8 cellular contexts compared by ENCODE assay signal in the genomic region with DNA sequence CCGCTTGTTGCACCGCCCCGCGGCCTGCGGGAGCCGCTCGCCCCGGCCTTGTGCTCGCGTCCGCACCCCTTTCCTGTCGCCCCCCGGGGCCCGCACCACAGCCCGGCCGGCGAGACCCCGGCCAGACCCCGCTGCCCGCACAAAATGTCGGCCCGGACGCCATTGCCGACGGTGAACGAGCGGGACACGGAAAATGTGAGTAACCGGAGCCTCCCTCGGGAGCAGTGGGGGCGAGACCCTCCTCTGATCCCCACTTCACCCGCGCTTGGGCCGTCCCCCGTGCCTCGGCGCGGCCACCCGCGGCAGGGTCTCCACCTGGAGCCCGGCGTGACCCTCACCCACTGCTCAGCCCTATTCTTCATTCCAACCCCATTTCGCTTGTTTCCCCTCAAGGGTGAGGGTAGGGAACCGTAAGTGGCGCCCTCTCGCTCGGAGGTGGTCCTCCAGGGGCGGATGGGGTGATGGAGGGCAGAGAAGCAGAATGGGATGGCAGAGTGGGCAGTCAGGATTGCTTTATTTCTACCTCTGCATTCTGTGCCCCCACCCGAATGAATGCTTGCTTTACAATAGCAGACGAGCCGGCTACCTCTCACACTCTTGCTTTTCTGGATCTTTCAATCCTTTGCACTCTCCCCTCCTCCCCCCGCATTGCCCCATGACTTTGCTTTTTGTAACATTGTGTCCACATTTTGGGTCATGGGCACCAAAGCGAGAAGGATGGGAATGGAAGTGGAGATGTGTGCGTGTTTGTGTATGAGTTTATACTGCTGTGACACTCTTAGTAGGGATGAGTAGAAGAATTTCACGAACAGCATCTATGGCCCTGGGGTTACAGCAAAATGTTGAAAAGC. TPM values are rescaled to one million over a fixed set of nuclear protein-coding genes. Genes with fewer than 3 reads are reported as not detected.
A peak's percentile ranks its signal among the peaks of the same experiment; 100 is the strongest.
DNase-seq lines count a peak whose midpoint lies in the region; ATAC-seq, FAIRE-seq and TF ChIP-seq lines count a peak whose summit lies in the region.

No MANE protein-coding gene starts in this region.

- BruUV-seq in IMR-90 (replicated peaks; lab: Mats Ljungman, UMichigan), result no TSS peak

- H3K9me3 ChIP-seq in A549 (peaks cover 2% of the 10 kb centered on the region; the same call in 2 of the 3 replicates), IMR-90 (ENCODE audit: control insufficient read depth, insufficient read depth, low read length) (no peaks in the 10 kb centered on the region; the same call in 1 of the 2 replicates)

- H3K27me3 ChIP-seq in IMR-90 (ENCODE audit: control insufficient read depth, insufficient read depth, low read length) (peaks cover 37% of the 10 kb centered on the region), kidney epithelial cell (ENCODE audit: control insufficient read depth, insufficient read depth, low read length) (no peaks in the 10 kb centered on the region)

- H3K36me3 Mint-ChIP-seq in brain, result peaks cover 7% of the 10 kb centered on the region

- H2AK5ac ChIP-seq in IMR-90 (ENCODE audit: low read depth, low read length), result no peak overlapping the region

- no peak overlapping the region for H3K4ac ChIP-seq in IMR-90 (ENCODE audit: low read depth, low read length)

- H3K27me3 Mint-ChIP-seq in brain, result peaks cover 7% of the 10 kb centered on the region
- peaks cover 69% of the 10 kb centered on the region for H3K27me3 Mint-ChIP-seq in stimulated activated naive CD8-positive, alpha-beta T cell treated with anti-CD3 and anti-CD28 coated beads, Interleukin-15, amount 100 ng/mL, for 72 hours

- H3K9me1 ChIP-seq in IMR-90 (ENCODE audit: insufficient read depth, low read length), result no peaks in the 10 kb centered on the region

- H3K4me3 ChIP-seq in A549 (peak overlapping the region; percentile 67), GM12864 (ENCODE audit: low read depth, low read length) (peak overlapping the region; percentile 85), IMR-90 (ENCODE audit: insufficient read depth, low read depth, low read length) (peak overlapping the region; percentile 44), kidney epithelial cell (ENCODE audit: low read depth, low read length) (peak overlapping the region; percentile 95)

- peak in 1 of 2 experiments; percentile 48; a peak in 3 of 6 replicates for ATAC-seq in A549
- no peak; the same call in none of the 2 replicates for ATAC-seq in IMR-90 (ENCODE audit: low read depth)
- peak; percentile 35 for ATAC-seq in stimulated activated naive CD8-positive, alpha-beta T cell treated with anti-CD3 and anti-CD28 coated beads, Interleukin-15, amount 100 ng/mL, for 72 hours
- no peak for ATAC-seq in GM21825 (IDR thresholded peaks at IDR 0.05; ENCODE audit: unreplicated experiment)

- no peak overlapping the region for H3K14ac ChIP-seq in IMR-90 (replicated peaks; ENCODE audit: low read depth, low read length)

- intact Hi-C loops in IMR-90 (cut with micrococcal nuclease), result loop anchor here (10.0 kb wide), 3 partner anchors 224 to 314 kb away; no protein-coding TSS in a partner anchor

- no peaks in the 10 kb centered on the region for H4K20me1 ChIP-seq in IMR-90 (ENCODE audit: insufficient read depth, low read length)

- no peak overlapping the region for H2BK15ac ChIP-seq in IMR-90 (ENCODE audit: low read depth, low read length)

- H3K4me1 ChIP-seq in A549 (peaks cover 12% of the 10 kb centered on the region; the same call in 2 of the 3 replicates), IMR-90 (ENCODE audit: control insufficient read depth, insufficient read depth, low read length) (peaks cover 2% of the 10 kb centered on the region; the same call in 1 of the 2 replicates)

- H3K4me2 ChIP-seq in A549, result peak overlapping the region; percentile 98
- H3K4me2 ChIP-seq in IMR-90 (ENCODE audit: low read depth, low read length), result peak overlapping the region; percentile 42; the same call in 1 of the 2 replicates

- H4K8ac ChIP-seq in IMR-90 (ENCODE audit: low read depth in 2 of 2, low read length in 2 of 2), result no peak overlapping the region

- no peak for TF ChIP-seq RAD21 in A549 (conservative IDR thresholded peaks at IDR 0.05 in 1 of 2, IDR thresholded peaks at IDR 0.05 in 1 of 2)
- no peak for TF ChIP-seq RAD21 in IMR-90 (IDR thresholded peaks at IDR 0.05; ENCODE audit: low read length)

- dilution Hi-C loops in IMR-90 (cut with HindIII; ENCODE audit: low sequenced_read_pairs, unreplicated experiment), result no loop called here

- no peak overlapping the region for H4K91ac ChIP-seq in IMR-90 (ENCODE audit: insufficient read depth, low read depth, low read length)

- peak overlapping the region; percentile 5 for H2AK9ac ChIP-seq in IMR-90 (replicated peaks; ENCODE audit: low read depth, low read length, poor library complexity)

- CTCF ChIA-PET in A549 (lab: Yijun Ruan, JAX) (no interaction called here), IMR-90 (lab: Yijun Ruan, JAX) (no interaction called here)

- TF ChIP-seq EP300 in A549 (IDR thresholded peaks at IDR 0.05), result no peak

- H3K27ac ChIP-seq in A549 (peak overlapping the region in 1 of 2 experiments; percentile 76; a peak in 3 of 6 replicates), IMR-90 (ENCODE audit: insufficient read depth, low read length) (no peak overlapping the region)

- H3K4me3 Mint-ChIP-seq in brain, result peak overlapping the region; percentile 88 to 100 (median 95)
- peak overlapping the region; percentile 62 to 87 for H3K4me3 Mint-ChIP-seq in stimulated activated naive CD8-positive, alpha-beta T cell treated with anti-CD3 and anti-CD28 coated beads, Interleukin-15, amount 100 ng/mL, for 72 hours

- H2BK20ac ChIP-seq in IMR-90 (ENCODE audit: low read depth, low read length), result no peak overlapping the region

- H3K4me1 Mint-ChIP-seq in brain, result peaks cover 54% of the 10 kb centered on the region
- H3K4me1 Mint-ChIP-seq in stimulated activated naive CD8-positive, alpha-beta T cell treated with anti-CD3 and anti-CD28 coated beads, Interleukin-15, amount 100 ng/mL, for 72 hours, result peaks cover 20% of the 10 kb centered on the region

- FAIRE-seq in A549 (lab: Jason Lieb, UNC), result no peak

- peaks cover 5 to 10% (median 6%) of the 10 kb centered on the region in 5 experiments for H3K9me3 Mint-ChIP-seq in brain
- peaks cover 0 to 5% of the 10 kb centered on the region in 2 donors for H3K9me3 Mint-ChIP-seq in stimulated activated naive CD8-positive, alpha-beta T cell treated with anti-CD3 and anti-CD28 coated beads, Interleukin-15, amount 100 ng/mL, for 72 hours

- 8% methylated on average over 36 of the region's 55 CpGs for WGBS in A549 (ENCODE audit: missing lambda C conversion rate)
- 0% methylated on average over 24 of the region's 55 CpGs; no CpG with 5 or more reads in 1 of the 2 experiments for WGBS in IMR-90 (ENCODE audit: extremely low coverage in 2 of 2, insufficient read length in 1 of 2), 2 experiments

- no peak for TF ChIP-seq CTCF in A549 (IDR thresholded peaks at IDR 0.05)
- no peak for TF ChIP-seq CTCF in GM12864 (IDR thresholded peaks at IDR 0.05; ENCODE audit: low read depth, low read length, missing control alignments)
- no peak for TF ChIP-seq CTCF in IMR-90 (conservative IDR thresholded peaks at IDR 0.05; ENCODE audit: low read depth, low read length)
- no peak for TF ChIP-seq CTCF in brain (conservative IDR thresholded peaks at IDR 0.05)
- no peak for TF ChIP-seq CTCF in kidney epithelial cell (IDR thresholded peaks at IDR 0.05; ENCODE audit: insufficient read depth, low read length, poor library complexity, severe bottlenecking)

- no peak overlapping the region for H3K9ac ChIP-seq in IMR-90 (ENCODE audit: low read depth, low read length)

- H3K23ac ChIP-seq in IMR-90 (ENCODE audit: low read depth, low read length), result no peak overlapping the region

- H2BK5ac ChIP-seq in IMR-90 (ENCODE audit: low read depth, low read length, poor library complexity, severe bottlenecking), result no peak overlapping the region

- H4K5ac ChIP-seq in IMR-90 (ENCODE audit: low read depth, low read length), result no peak overlapping the region

- no peaks in the 10 kb centered on the region for H3K79me1 ChIP-seq in IMR-90 (ENCODE audit: low read depth in 1 of 2, low read length in 2 of 2)

- peak overlapping the region; percentile 76 to 98 (median 97) for H3K27ac Mint-ChIP-seq in brain
- H3K27ac Mint-ChIP-seq in stimulated activated naive CD8-positive, alpha-beta T cell treated with anti-CD3 and anti-CD28 coated beads, Interleukin-15, amount 100 ng/mL, for 72 hours, result peak overlapping the region in 1 of 2 donors; percentile 61

- H3K36me3 ChIP-seq in IMR-90 (ENCODE audit: control insufficient read depth, insufficient read depth, low read length) (no peaks in the 10 kb centered on the region), kidney epithelial cell (ENCODE audit: control insufficient read depth, insufficient read depth, low read length) (no peaks in the 10 kb centered on the region)

- in situ Hi-C loops in IMR-90 (cut with MboI; ENCODE audit: low sequenced_read_pairs), result no loop called here

- DNase-seq in A549 (ENCODE audit: low read depth in 1 of 2, low spot score in 1 of 2) (no peak), GM12864 (ENCODE audit: low read depth) (no peak), IMR-90 (no peak), kidney epithelial cell (ENCODE audit: low read depth) (no peak)
- no peak for DNase-seq in stimulated activated naive CD8-positive, alpha-beta T cell treated with anti-CD3 and anti-CD28 coated beads, Interleukin-15, amount 100 ng/mL, for 72 hours
- DNase-seq in effector CD8-positive, alpha-beta T cell (lab: John Stamatoyannopoulos, UW), result no peak

- H2BK120ac ChIP-seq in IMR-90 (ENCODE audit: low read depth, low read length), result no peak overlapping the region

- TF ChIP-seq POLR2A in A549 (IDR thresholded peaks at IDR 0.05; ENCODE audit: low read length) (no peak), IMR-90 (IDR thresholded peaks at IDR 0.05; ENCODE audit: low read depth, low read length) (no peak)

- H2AFZ ChIP-seq in IMR-90 (replicated peaks; ENCODE audit: low read length, poor library complexity), result peak overlapping the region; percentile 86

- POLR2A ChIA-PET in A549 (lab: Yijun Ruan, JAX), result no interaction called here
- POLR2A ChIA-PET in IMR-90 (lab: Charles Lee; ENCODE audit: unreplicated experiment), result no interaction called here

- no peak overlapping the region for H3K56ac ChIP-seq in IMR-90 (ENCODE audit: extremely low read depth, insufficient read depth, low read length)

- H3K18ac ChIP-seq in IMR-90 (ENCODE audit: low read depth, low read length), result no peak overlapping the region

RNA-seq across cellular contexts. Expression of a gene that starts 1.0 kb away (rescaled TPM):
- 0.03 TPM in 2 replicates for polyA plus RNA-seq in A549 (2011; rRNA removed)
- polyA plus RNA-seq in A549 (2012; cell fraction: cytosol; rRNA removed), result 0.03 TPM in 1 of 2 replicates, not detected in the other
- 0.02 and 0.04 TPM in 2 replicates for polyA plus RNA-seq in A549 (2012; cell fraction: nucleus; rRNA removed)
- 0.05 to 0.22 TPM (median 0.05 TPM) in 3 replicates for polyA plus RNA-seq in A549 (2017; fragmentation: RNase III; extraction: RNeasy Plus Mini Kit Qiagen cat#74134 plus additional on column Dnase treatment)
- polyA minus RNA-seq in A549 (2011; rRNA and poly(A)+ RNA removed), result 0.10 TPM in 1 of 2 replicates, not detected in the other
- total RNA-seq in IMR-90 (2012; rRNA removed), result not detected in 2 replicates
- polyA plus RNA-seq in IMR-90 (2012; rRNA removed), result not detected in 2 replicates
- polyA plus RNA-seq in IMR-90 (2012; cell fraction: cytosol; rRNA removed), result not detected in 2 replicates
- not detected in 2 replicates for polyA plus RNA-seq in IMR-90 (2012; cell fraction: nucleus; rRNA removed; ENCODE audit: low replicate concordance)
- 11.9 TPM for polyA plus RNA-seq in brain (ENCODE audit: insufficient read depth, low read depth, low replicate concordance)
- 6.1 and 9.5 TPM in 2 replicates for total RNA-seq in kidney epithelial cell

Comparison
In these comparisons a context has a peak if more than half of its experiments do, and no peak if none do; other contexts are left out.
1. H3K4me3 ChIP-seq: peak in every context shown above with its lines; median percentile 95 in kidney epithelial cell; 85 in GM12864; 67 in A549; 44 in IMR-90.
2. RNA of a gene that starts 1.0 kb away (polyA plus RNA-seq): 11.9 TPM in brain (single experiment); 0.02 to 0.22 TPM in A549 and not detected in IMR-90; every median in the first group is over 10 times any median in the second.